Comparison of ENCODE assay signal across 18 cellular contexts in the genomic region with DNA sequence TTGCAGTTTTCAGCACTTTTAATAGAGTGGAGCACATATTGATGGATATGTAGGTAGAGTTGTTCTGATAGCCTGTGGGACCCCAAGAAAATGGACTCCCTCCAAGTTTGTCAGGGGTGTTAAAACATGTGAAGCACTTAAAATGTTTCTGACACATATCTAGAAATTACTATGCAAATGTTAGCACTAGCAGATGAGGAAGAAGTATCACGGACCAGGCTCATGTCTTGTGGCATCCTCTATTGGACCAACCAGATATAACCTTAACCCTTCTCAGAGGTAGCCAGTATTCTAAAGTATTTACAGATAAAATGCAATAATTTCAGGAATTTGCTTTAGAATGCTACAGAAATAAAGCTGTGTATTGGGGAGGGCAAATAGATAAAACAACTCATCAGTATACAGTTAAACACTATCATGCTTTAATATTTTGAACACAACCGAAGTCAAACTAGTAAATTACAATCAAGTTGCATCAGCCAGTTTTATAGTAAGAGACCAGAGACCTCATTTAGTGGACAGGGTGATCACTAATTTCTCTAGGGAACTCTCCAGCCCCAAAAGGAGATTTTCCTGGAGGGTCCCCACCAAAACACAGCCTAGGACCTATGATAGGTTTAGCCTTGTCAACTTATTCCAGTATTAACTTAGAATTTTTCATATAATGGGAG.
"Had no signal": no experiment of that assay in that cellular context is flagged by ENCODE, and none has a peak within 500 bp of the region (broad histone marks: within the 10 kb centered on the region; RNA-seq: fewer than 3 reads in every experiment).

No MANE protein-coding gene starts in this region.

- H3K4me1 ChIP-seq: body of pancreas, gastrocnemius medialis, spleen, upper lobe of left lung had no signal

- H3K27ac Mint-ChIP-seq: activated naive CD4-positive, alpha-beta T cell treated with anti-CD3 and anti-CD28 coated beads, Interleukin-2, amount 50 U/mL, for 72 hours; mesothelial cell of epicardium; nephron; stimulated activated naive B cell treated with anti-CD40 and anti-IgM and Interleukin-4, amounts not matched to agents 10 μg/mL and 1 μg/mL and 100 μg/mL, for 72 hours had no signal

- H3K27me3 Mint-ChIP-seq: stimulated activated naive B cell treated with anti-CD40 and anti-IgM and Interleukin-4, amounts not matched to agents 10 μg/mL and 1 μg/mL and 100 μg/mL, for 72 hours had no signal

- FAIRE-seq: TTC549 had no signal

- H3K4me3 Mint-ChIP-seq: mesothelial cell of epicardium; nephron; stimulated activated naive B cell treated with anti-CD40 and anti-IgM and Interleukin-4, amounts not matched to agents 10 μg/mL and 1 μg/mL and 100 μg/mL, for 72 hours had no signal

- H3K27ac ChIP-seq: body of pancreas, coronary artery, gastrocnemius medialis, spleen, thoracic aorta, upper lobe of left lung had no signal

- H3K36me3 ChIP-seq: gastrocnemius medialis, spleen, thoracic aorta, upper lobe of left lung had no signal

- H3K27me3 ChIP-seq: body of pancreas, gastrocnemius medialis, spleen, upper lobe of left lung had no signal

- H3K4me3 ChIP-seq: body of pancreas, coronary artery, gastrocnemius medialis, lung, spleen, thoracic aorta, upper lobe of left lung had no signal

- H3K36me3 Mint-ChIP-seq: activated naive CD4-positive, alpha-beta T cell treated with anti-CD3 and anti-CD28 coated beads, Interleukin-2, amount 50 U/mL, for 72 hours had no signal

- DNase-seq: activated CD4-positive, alpha-beta T cell treated with anti-CD3 and anti-CD28 coated beads, Interleukin-2, amount 50 U/mL, for 4 hours; activated gamma-delta T cell treated with Interleukin-2 at 50 U/mL for 16 hours; body of pancreas; central memory CD4-positive, alpha-beta T cell; effector CD4-positive, alpha-beta T cell; gastrocnemius medialis; head of caudate nucleus; retina; spleen; stimulated activated naive B cell treated with anti-CD40 and anti-IgM and Interleukin-4, amounts not matched to agents 10 μg/mL and 1 μg/mL and 100 μg/mL, for 72 hours; upper lobe of left lung had no signal

- H3K9me3 ChIP-seq: body of pancreas, gastrocnemius medialis, thoracic aorta, upper lobe of left lung had no signal

- H3K4me1 Mint-ChIP-seq: mesothelial cell of epicardium; nephron; stimulated activated naive B cell treated with anti-CD40 and anti-IgM and Interleukin-4, amounts not matched to agents 10 μg/mL and 1 μg/mL and 100 μg/mL, for 72 hours had no signal

- ATAC-seq: activated naive CD4-positive, alpha-beta T cell treated with anti-CD3 and anti-CD28 coated beads, Interleukin-2, amount 50 U/mL, for 72 hours; body of pancreas; gastrocnemius medialis; stimulated activated naive B cell treated with anti-CD40 and anti-IgM and Interleukin-4, amounts not matched to agents 10 μg/mL and 1 μg/mL and 100 μg/mL, for 72 hours had no signal
